In the genomic region with DNA sequence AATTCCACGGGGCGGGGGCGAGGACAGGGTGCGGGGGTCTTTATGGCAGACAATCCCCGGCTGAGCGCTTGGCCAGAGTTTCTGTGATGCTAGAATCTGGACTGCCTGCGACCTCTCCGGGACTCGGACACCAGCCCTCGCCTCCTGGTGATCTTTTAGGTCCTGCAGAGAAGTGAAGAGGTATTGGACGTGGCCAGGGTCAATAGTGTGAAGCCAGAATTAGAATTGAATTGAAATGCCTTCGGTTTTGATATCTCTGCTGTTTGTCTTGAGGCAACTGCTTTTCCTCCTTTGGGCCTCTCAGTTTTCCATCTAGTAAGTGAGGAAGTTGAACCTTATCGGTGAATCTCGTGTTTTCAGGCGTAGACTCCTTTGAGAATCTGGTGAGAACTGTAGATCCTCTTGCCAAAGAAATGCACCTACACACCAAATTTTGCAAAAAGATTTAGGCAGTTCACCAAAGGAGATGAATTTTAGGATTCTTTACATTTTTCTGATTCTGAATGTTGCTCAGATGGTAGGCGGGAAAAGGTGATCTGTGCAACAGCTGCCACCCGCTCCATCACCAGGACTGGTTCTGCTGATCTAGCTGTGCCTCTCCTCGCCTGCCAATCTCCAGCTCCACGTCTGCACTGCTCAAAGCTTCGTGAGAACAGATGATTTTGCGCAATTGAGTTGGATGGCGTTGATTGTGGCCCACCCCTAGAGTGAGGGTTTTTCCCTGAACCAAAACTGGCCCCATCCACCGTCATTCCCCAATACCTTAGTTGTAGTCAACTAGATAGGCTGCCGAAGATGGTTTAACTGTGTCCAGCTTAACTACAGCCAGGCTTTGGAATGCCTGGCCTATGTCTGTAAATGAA, we compare ENCODE assay signal across 8 cellular contexts. TPM values are rescaled to one million over a fixed set of nuclear protein-coding genes. Genes with fewer than 3 reads are reported as not detected.
DNase-seq lines count a peak whose midpoint lies in the region; ATAC-seq, FAIRE-seq and TF ChIP-seq lines count a peak whose summit lies in the region.

No MANE protein-coding gene starts in this region.

- peaks cover 1% of the 10 kb centered on the region for H3K36me3 Mint-ChIP-seq in nephron progenitor cell (ENCODE audit: low read depth)

- H2AFZ ChIP-seq in SK-N-SH (ENCODE audit: low read depth) (peak overlapping the region; percentile 93), endothelial cell of umbilical vein (ENCODE audit: low read depth, low read length) (peak overlapping the region; percentile 80)

- TF ChIP-seq POLR2A in endothelial cell of umbilical vein (IDR thresholded peaks at IDR 0.05; ENCODE audit: low read depth, low read length): no peak

- H3K9ac ChIP-seq in SK-N-SH (peak overlapping the region; percentile 97), endothelial cell of umbilical vein (replicated peaks; ENCODE audit: extremely low read depth, insufficient read depth, low read length) (peak overlapping the region; percentile 90)

- H3K9me3 Mint-ChIP-seq in nephron progenitor cell: no peaks in the 10 kb centered on the region

- FAIRE-seq in endothelial cell of umbilical vein (lab: Jason Lieb, UNC): no peak

- 13% methylated on average over 23 of the region's 24 CpGs for WGBS in SK-N-SH (ENCODE audit: low lambda C conversion rate)

- H3K27ac ChIP-seq in SK-N-SH (ENCODE audit: low read depth in 2 of 2, low read length in 1 of 2) (peak overlapping the region; percentile 76 to 92), endothelial cell of umbilical vein (ENCODE audit: insufficient read depth, low read depth, low read length) (peak overlapping the region; percentile 83)

- POLR2A ChIA-PET in SK-N-SH (lab: Yijun Ruan, JAX): interaction anchor here (0.5 kb wide), 1 partner anchor 134 kb away, joined by 4 read pairs; no protein-coding TSS in a partner anchor
- POLR2A ChIA-PET in endothelial cell of umbilical vein (lab: Charles Lee): no interaction called here

- H3K27me3 Mint-ChIP-seq in nephron progenitor cell (ENCODE audit: low read depth, poor library complexity): no peaks in the 10 kb centered on the region

- TF ChIP-seq RAD21 in SK-N-SH (IDR thresholded peaks at IDR 0.05; ENCODE audit: low read length): no peak

- intact Hi-C loops in endothelial cell of umbilical vein (cut with micrococcal nuclease): loop anchor here (2.0 to 10.0 kb wide), 3 partner anchors 257 to 481 kb away; a partner anchor contains a TSS

- TF ChIP-seq CTCF in SK-N-SH (IDR thresholded peaks at IDR 0.05) (no peak), endothelial cell of umbilical vein (IDR thresholded peaks at IDR 0.05; ENCODE audit: extremely low read depth in 1 of 2, insufficient read depth in 1 of 2, low read depth in 1 of 2, low read length in 2 of 2) (no peak), nephron progenitor cell (IDR thresholded peaks at IDR 0.05) (no peak)

- H4K20me1 ChIP-seq in SK-N-SH (ENCODE audit: insufficient read depth) (peaks cover 34% of the 10 kb centered on the region), endothelial cell of umbilical vein (replicated peaks; ENCODE audit: control insufficient read depth, extremely low read depth, insufficient read depth, low read length) (peaks cover 4% of the 10 kb centered on the region)

- H3F3A ChIP-seq in SK-N-SH (replicated peaks; ENCODE audit: insufficient read depth): peaks cover 5% of the 10 kb centered on the region

- TSS peak; percentile 88 for BruUV-seq in endothelial cell of umbilical vein (replicated peaks; lab: Mats Ljungman, UMichigan)

- H3K36me3 ChIP-seq in HAP-1 (replicated peaks) (peaks cover 8% of the 10 kb centered on the region), SK-N-SH (replicated peaks in 1 of 2; ENCODE audit: control insufficient read depth in 1 of 2, insufficient read depth in 2 of 2, low read length in 1 of 2) (peaks cover 2 to 7% of the 10 kb centered on the region in 2 experiments), endothelial cell of umbilical vein (ENCODE audit: control insufficient read depth in 2 of 2, extremely low read depth in 1 of 2, insufficient read depth in 2 of 2, low read length in 2 of 2) (peaks cover under 1% of the 10 kb centered on the region in 2 experiments)

- dilution Hi-C loops in endothelial cell of umbilical vein (cut with MboI; ENCODE audit: extremely low pct_ligation_motif_present, low sequenced_read_pairs): no loop called here

- H3K27me3 ChIP-seq in HAP-1 (ENCODE audit: low read depth) (no peaks in the 10 kb centered on the region), SK-N-SH (ENCODE audit: insufficient read depth) (no peaks in the 10 kb centered on the region), endothelial cell of umbilical vein (ENCODE audit: control insufficient read depth in 2 of 2, insufficient read depth in 2 of 2, low read length in 2 of 2) (no peaks in the 10 kb centered on the region)

- H3K4me3 Mint-ChIP-seq in nephron progenitor cell: peak overlapping the region; percentile 96

- H3K9me2 ChIP-seq in SK-N-SH: no peaks in the 10 kb centered on the region

- in situ Hi-C loops in Caki2 (cut with HindIII; ENCODE audit: low pct_unique_long_range_greater_than_20kb, low sequenced_read_pairs) (no loop called here), HAP-1 (cut with MboI; ENCODE audit: low sequenced_read_pairs) (loop anchor here (10.0 kb wide), 1 partner anchor 253 kb away; no protein-coding TSS in a partner anchor)

- TF ChIP-seq EP300 in SK-N-SH (IDR thresholded peaks at IDR 0.05; ENCODE audit: borderline replicate concordance in 1 of 2, low read depth in 1 of 2, low read length in 1 of 2): no peak

- no peaks in the 10 kb centered on the region for H3K9me3 ChIP-seq in HAP-1
- H3K9me3 ChIP-seq in SK-N-SH: no peaks in the 10 kb centered on the region
- no peaks in the 10 kb centered on the region for H3K9me3 ChIP-seq in endothelial cell of umbilical vein (replicated peaks; ENCODE audit: control insufficient read depth, insufficient read depth, low read length)

- H3K4me3 ChIP-seq in HAP-1 (peak overlapping the region; percentile 88), SK-N-SH (ENCODE audit: low read depth in 2 of 2, low read length in 1 of 2) (peak overlapping the region; percentile 92 to 97), endothelial cell of umbilical vein (replicated peaks in 1 of 3; ENCODE audit: insufficient read depth in 1 of 3, low read depth in 1 of 3, low read length in 3 of 3) (peak overlapping the region; percentile 61 to 81 (median 79))

- H3K4me1 ChIP-seq in HAP-1 (peaks cover 25% of the 10 kb centered on the region), SK-N-SH (ENCODE audit: control insufficient read depth in 1 of 2, insufficient read depth in 2 of 2, low read depth in 1 of 2, low read length in 1 of 2) (peaks cover 1 to 19% of the 10 kb centered on the region in 2 experiments; a peak in 3 of 4 replicates), endothelial cell of umbilical vein (ENCODE audit: control insufficient read depth, extremely low read depth, insufficient read depth, low read length) (peaks cover 27% of the 10 kb centered on the region)

- H3K27ac Mint-ChIP-seq in nephron progenitor cell: peak overlapping the region; percentile 97

- ATAC-seq in HG02970 (IDR thresholded peaks at IDR 0.05; ENCODE audit: low FRiP score, unreplicated experiment) (no peak), HG03460 (IDR thresholded peaks at IDR 0.05; ENCODE audit: unreplicated experiment) (no peak)

- CTCF ChIA-PET in SK-N-SH (lab: Yijun Ruan, JAX) (interaction anchor here (0.8 to 11.2 kb wide), 6 partner anchors 13 to 260 kb away, joined by 3 to 264 read pairs (median 8); a partner anchor contains a TSS), endothelial cell of umbilical vein (lab: Charles Lee) (interaction anchor here (9.7 kb wide), 1 partner anchor 100 kb away, joined by 199 read pairs; a partner anchor contains a TSS)

- H3K4me2 ChIP-seq in SK-N-SH (peak overlapping the region; percentile 94), endothelial cell of umbilical vein (ENCODE audit: insufficient read depth, low read length) (peak overlapping the region; percentile 82)

- peaks cover 54% of the 10 kb centered on the region for H3K4me1 Mint-ChIP-seq in nephron progenitor cell

- no peaks in the 10 kb centered on the region for H3K9me1 ChIP-seq in endothelial cell of umbilical vein (replicated peaks; ENCODE audit: control insufficient read depth, extremely low read depth, insufficient read depth, low read length)

- DNase-seq in Caki2 (ENCODE audit: low read depth) (peak; percentile 39), HAP-1 (ENCODE audit: low spot score in 2 of 2) (no peak), SK-N-SH (peak; percentile 34), endothelial cell of umbilical vein (ENCODE audit: low read depth, low spot score) (no peak), nephron progenitor cell (no peak), iPS-NIHi11 (ENCODE audit: low spot score) (no peak)

- H3K79me2 ChIP-seq in SK-N-SH (ENCODE audit: insufficient read depth) (peaks cover 47% of the 10 kb centered on the region), endothelial cell of umbilical vein (ENCODE audit: control insufficient read depth, insufficient read depth, low read length) (peaks cover 37% of the 10 kb centered on the region)

RNA-seq across cellular contexts. Expression of a gene that starts 0.8 kb away (rescaled TPM):
- 72.4 and 79.6 TPM in 2 replicates for total RNA-seq in Caki2 (2014; rRNA removed; shearing (Covaris generic); ENCODE audit: low replicate concordance)
- polyA plus RNA-seq in SK-N-SH (2012; rRNA removed): 22.3 and 31.0 TPM in 2 replicates
- polyA plus RNA-seq in SK-N-SH (2012; cell fraction: cytosol; rRNA removed): 21.3 and 25.1 TPM in 2 replicates
- polyA plus RNA-seq in SK-N-SH (2012; cell fraction: nucleus; rRNA removed): 44.4 and 73.2 TPM in 2 replicates
- total RNA-seq in endothelial cell of umbilical vein: 28.8 and 30.8 TPM in 2 replicates
- 35.8 and 36.0 TPM in 2 replicates for polyA plus RNA-seq in endothelial cell of umbilical vein
- polyA plus RNA-seq in endothelial cell of umbilical vein (2011; cell fraction: cytosol; rRNA removed): 42.1 and 42.4 TPM in 2 replicates
- polyA plus RNA-seq in endothelial cell of umbilical vein (2011; cell fraction: nucleus; rRNA removed): 82.4 and 86.3 TPM in 2 replicates
- 33.0 and 34.6 TPM in 2 replicates for polyA plus RNA-seq in endothelial cell of umbilical vein (2012)
- 32.4 and 39.5 TPM in 2 replicates for polyA minus RNA-seq in endothelial cell of umbilical vein
- polyA minus RNA-seq in endothelial cell of umbilical vein (2011; cell fraction: cytosol; rRNA and poly(A)+ RNA removed): 20.4 TPM
- 19.3 and 27.1 TPM in 2 replicates for polyA minus RNA-seq in endothelial cell of umbilical vein (2011; cell fraction: nucleus; rRNA and poly(A)+ RNA removed)

RNA-seq across cellular contexts. Expression of a gene that starts 24.4 kb away (rescaled TPM):
- 0.57 TPM in 1 of 2 replicates, not detected in the other for total RNA-seq in Caki2 (2014; rRNA removed; shearing (Covaris generic); ENCODE audit: low replicate concordance)
- polyA plus RNA-seq in SK-N-SH (2012; rRNA removed) (0.67 and 0.75 TPM in 2 replicates), endothelial cell of umbilical vein (not detected in 2 replicates)
- 0.44 and 0.58 TPM in 2 replicates for polyA plus RNA-seq in SK-N-SH (2012; cell fraction: cytosol; rRNA removed)
- 0.66 and 0.74 TPM in 2 replicates for polyA plus RNA-seq in SK-N-SH (2012; cell fraction: nucleus; rRNA removed)
- total RNA-seq in endothelial cell of umbilical vein: not detected in 2 replicates
- polyA plus RNA-seq in endothelial cell of umbilical vein (2011; cell fraction: cytosol; rRNA removed): not detected in 2 replicates
- 0.06 TPM in 1 of 2 replicates, not detected in the other for polyA plus RNA-seq in endothelial cell of umbilical vein (2011; cell fraction: nucleus; rRNA removed)
- polyA plus RNA-seq in endothelial cell of umbilical vein (2012): not detected in 2 replicates
- 0.15 TPM in 1 of 2 replicates, not detected in the other for polyA minus RNA-seq in endothelial cell of umbilical vein
- 4.2 TPM for polyA minus RNA-seq in endothelial cell of umbilical vein (2011; cell fraction: cytosol; rRNA and poly(A)+ RNA removed)
- not detected in 2 replicates for polyA minus RNA-seq in endothelial cell of umbilical vein (2011; cell fraction: nucleus; rRNA and poly(A)+ RNA removed)

RNA-seq across cellular contexts. Expression of a gene that starts 35.7 kb away (rescaled TPM):
- total RNA-seq in Caki2 (2014; rRNA removed; shearing (Covaris generic); ENCODE audit: low replicate concordance): 0.37 TPM in 1 of 2 replicates, not detected in the other
- 0.30 and 0.55 TPM in 2 replicates for polyA plus RNA-seq in SK-N-SH (2012; rRNA removed)
- polyA plus RNA-seq in SK-N-SH (2012; cell fraction: cytosol; rRNA removed): 0.28 and 1.2 TPM in 2 replicates
- polyA plus RNA-seq in SK-N-SH (2012; cell fraction: nucleus; rRNA removed): 0.34 and 0.70 TPM in 2 replicates
- not detected in 2 replicates for total RNA-seq in endothelial cell of umbilical vein
- polyA plus RNA-seq in endothelial cell of umbilical vein: not detected in 2 replicates
- polyA plus RNA-seq in endothelial cell of umbilical vein (2011; cell fraction: cytosol; rRNA removed): not detected in 2 replicates
- not detected in 2 replicates for polyA plus RNA-seq in endothelial cell of umbilical vein (2011; cell fraction: nucleus; rRNA removed)
- not detected in 2 replicates for polyA plus RNA-seq in endothelial cell of umbilical vein (2012)
- polyA minus RNA-seq in endothelial cell of umbilical vein: not detected in 2 replicates
- polyA minus RNA-seq in endothelial cell of umbilical vein (2011; cell fraction: cytosol; rRNA and poly(A)+ RNA removed): not detected
- not detected in 2 replicates for polyA minus RNA-seq in endothelial cell of umbilical vein (2011; cell fraction: nucleus; rRNA and poly(A)+ RNA removed)

Comparison
In these comparisons a context has a peak if more than half of its experiments do, and no peak if none do; other contexts are left out.
1. DNase-seq: peak in Caki2 (single experiment) and SK-N-SH (single experiment); none in HAP-1 (0 of 2), endothelial cell of umbilical vein (single experiment), nephron progenitor cell (single experiment) and iPS-NIHi11 (single experiment).
2. Peak in every context shown above with its lines, with median percentiles within 50 percentile points of each other: H3K4me3 ChIP-seq.